ENCODE assay signal across 8 cellular contexts in genomic region chr15:34038023-34038403, GRCh38. TPM values are rescaled to one million over a fixed set of nuclear protein-coding genes. Genes with fewer than 3 reads are reported as not detected.
A peak's percentile ranks its signal among the peaks of the same experiment; 100 is the strongest.
DNase-seq lines count a peak whose midpoint lies in the region; ATAC-seq and TF ChIP-seq lines count a peak whose summit lies in the region.

No MANE protein-coding gene starts in this region.

- DNase-seq in activated B cell treated with CpG ODN at 0.5 μM for 24 hours (no peak), RKO (ENCODE audit: low spot score) (no peak)
- DNase-seq in stimulated activated naive CD8-positive, alpha-beta T cell treated with anti-CD3 and anti-CD28 coated beads, Interleukin-15, amount 100 ng/mL, for 72 hours = no peak
- no peak for DNase-seq in activated CD8-positive, alpha-beta memory T cell treated with anti-CD3 and anti-CD28 coated beads, Interleukin-2, amount 50 U/mL, for 4 hours

- intact Hi-C loops in activated B cell treated with CpG ODN at 0.5 μM for 24 hours (cut with micrococcal nuclease) = loop anchor here (1.0 to 10.0 kb wide), 7 partner anchors 24 to 1509 kb away; partner anchors contain the start of genes DPH6, FMN1, KATNBL1 and LPCAT4

- no peak for TF ChIP-seq CTCF in activated B cell treated with CpG ODN at 0.5 μM for 24 hours (IDR thresholded peaks at IDR 0.05)

- peak overlapping the region; percentile 89 for H3K27ac Mint-ChIP-seq in activated B cell treated with CpG ODN at 0.5 μM for 24 hours
- H3K27ac Mint-ChIP-seq in stimulated activated naive CD8-positive, alpha-beta T cell treated with anti-CD3 and anti-CD28 coated beads, Interleukin-15, amount 100 ng/mL, for 72 hours = peak overlapping the region; percentile 79 to 93

- no peaks in the 10 kb centered on the region for H3K27me3 Mint-ChIP-seq in activated B cell treated with CpG ODN at 0.5 μM for 24 hours
- no peaks in the 10 kb centered on the region for H3K27me3 Mint-ChIP-seq in stimulated activated naive CD8-positive, alpha-beta T cell treated with anti-CD3 and anti-CD28 coated beads, Interleukin-15, amount 100 ng/mL, for 72 hours

- H3K9me3 Mint-ChIP-seq in activated B cell treated with CpG ODN at 0.5 μM for 24 hours = no peaks in the 10 kb centered on the region
- no peaks in the 10 kb centered on the region for H3K9me3 Mint-ChIP-seq in stimulated activated naive CD8-positive, alpha-beta T cell treated with anti-CD3 and anti-CD28 coated beads, Interleukin-15, amount 100 ng/mL, for 72 hours

- peak; percentile 2 for ATAC-seq in GM18498 (IDR thresholded peaks at IDR 0.05; ENCODE audit: unreplicated experiment)
- ATAC-seq in HG02973 (IDR thresholded peaks at IDR 0.05; ENCODE audit: unreplicated experiment) = peak; percentile 5
- peak; percentile 10 for ATAC-seq in activated B cell treated with CpG ODN at 0.5 μM for 24 hours (ENCODE audit: low read depth)
- ATAC-seq in stimulated activated naive CD8-positive, alpha-beta T cell treated with anti-CD3 and anti-CD28 coated beads, Interleukin-15, amount 100 ng/mL, for 72 hours = peak; percentile 5
- no peak for ATAC-seq in HG02870 (IDR thresholded peaks at IDR 0.05; ENCODE audit: unreplicated experiment)

- H3K4me1 Mint-ChIP-seq in activated B cell treated with CpG ODN at 0.5 μM for 24 hours = peaks cover 18% of the 10 kb centered on the region
- peaks cover 13% of the 10 kb centered on the region for H3K4me1 Mint-ChIP-seq in stimulated activated naive CD8-positive, alpha-beta T cell treated with anti-CD3 and anti-CD28 coated beads, Interleukin-15, amount 100 ng/mL, for 72 hours

- peak overlapping the region; percentile 92 for H3K4me3 Mint-ChIP-seq in activated B cell treated with CpG ODN at 0.5 μM for 24 hours
- peak overlapping the region; percentile 87 to 88 for H3K4me3 Mint-ChIP-seq in stimulated activated naive CD8-positive, alpha-beta T cell treated with anti-CD3 and anti-CD28 coated beads, Interleukin-15, amount 100 ng/mL, for 72 hours

- CTCF ChIA-PET in activated B cell treated with CpG ODN at 0.5 μM for 24 hours (lab: Charles Lee) = no interaction called here

- H3K4me3 ChIP-seq in iPS-11a (ENCODE audit: low read depth, low read length) = peak overlapping the region; percentile 74

- no peaks in the 10 kb centered on the region for H3K36me3 Mint-ChIP-seq in activated B cell treated with CpG ODN at 0.5 μM for 24 hours (ENCODE audit: low read depth)

- POLR2A ChIA-PET in activated B cell treated with CpG ODN at 0.5 μM for 24 hours (lab: Charles Lee) = interaction anchor here (1.2 kb wide), 2 partner anchors 64 to 330 kb away, joined by 4 to 5 read pairs; partner anchors contain the start of genes EMC7, LPCAT4 and PGBD4

RNA-seq across cellular contexts. Expression of gene AVEN, which starts 1.0 kb away (rescaled TPM):
- total RNA-seq in activated B cell treated with CpG ODN at 0.5 μM for 24 hours = 14.1 and 15.7 TPM in 2 replicates
